In genomic region chr19:43540381-43540780, GRCh38 we compare ENCODE assay signal across 22 cellular contexts. TPM values are rescaled to one million over a fixed set of nuclear protein-coding genes. Genes with fewer than 3 reads are reported as not detected.
DNase-seq lines count a peak whose midpoint lies in the region; ATAC-seq, FAIRE-seq and TF ChIP-seq lines count a peak whose summit lies in the region.
"Had no signal": no experiment of that assay in that cellular context is flagged by ENCODE, and none has a peak within 500 bp of the region (broad histone marks: within the 10 kb centered on the region; RNA-seq: fewer than 3 reads in every experiment).

No MANE protein-coding gene starts in this region.

- H3K9me3 Mint-ChIP-seq in stimulated activated naive B cell treated with anti-CD40 and anti-IgM and Interleukin-4, amounts not matched to agents 10 μg/mL and 1 μg/mL and 100 μg/mL, for 72 hours: peaks cover 5% of the 10 kb centered on the region in 2 donors

- H3K27me3 Mint-ChIP-seq in stimulated activated naive B cell treated with anti-CD40 and anti-IgM and Interleukin-4, amounts not matched to agents 10 μg/mL and 1 μg/mL and 100 μg/mL, for 72 hours: no peaks in the 10 kb centered on the region
- H3K27me3 Mint-ChIP-seq: CD4-positive, alpha-beta memory T cell had no signal

- no peak overlapping the region for H3K4me3 Mint-ChIP-seq in stimulated activated naive B cell treated with anti-CD40 and anti-IgM and Interleukin-4, amounts not matched to agents 10 μg/mL and 1 μg/mL and 100 μg/mL, for 72 hours
- H3K4me3 Mint-ChIP-seq: CD4-positive, alpha-beta memory T cell had no signal

- CTCF ChIA-PET in HEK293 (lab: Yijun Ruan, JAX): interaction anchor here (0.6 to 13.6 kb wide), 2 partner anchors 15 to 122 kb away, joined by 3 to 138 read pairs; no protein-coding TSS in a partner anchor
- CTCF ChIA-PET in K562 (lab: Yijun Ruan, JAX; ENCODE audit: low intra/inter-chr PET ratio): no interaction called here

- no peak for TF ChIP-seq RAD21 in K562 (CRISPR knock-in tag; conservative IDR thresholded peaks at IDR 0.05 in 1 of 2, IDR thresholded peaks at IDR 0.05 in 1 of 2)

- TF ChIP-seq CTCF in HEK293 (tag by site-specific recombination; IDR thresholded peaks at IDR 0.05) (no peak), K562 (IDR thresholded peaks at IDR 0.05 in 2 of 3, conservative IDR thresholded peaks at IDR 0.05 in 1 of 3; ENCODE audit: insufficient read depth in 2 of 3, low read depth in 1 of 3, low read length in 3 of 3) (no peak), kidney (IDR thresholded peaks at IDR 0.05; ENCODE audit: borderline replicate concordance, extremely low read depth, insufficient read depth) (no peak)

- H3K4me2 ChIP-seq in K562 (ENCODE audit: insufficient read depth, low read length): no peak overlapping the region

- DNase-seq in K562 (ENCODE audit: extremely low read depth in 1 of 4, low spot score in 3 of 4) (no peak), kidney (peak; percentile 21)
- DNase-seq in stimulated activated naive B cell treated with anti-CD40 and anti-IgM and Interleukin-4, amounts not matched to agents 10 μg/mL and 1 μg/mL and 100 μg/mL, for 72 hours: no peak
- DNase-seq: C1 segment of cervical spinal cord; Calu3; CD4-positive, alpha-beta memory T cell; COR-L47; DMS53; DMS79 treated with DMSO at 0.1 percent for 48 hours; GF-D8; GM23248; H7; HCEC 1CT had no signal

- H3K9me3 ChIP-seq in HEK293 (ENCODE audit: control insufficient read depth, insufficient read depth, low read depth, low read length) (no peaks in the 10 kb centered on the region), K562 (replicated peaks; ENCODE audit: control insufficient read depth, insufficient read depth, low read depth, low read length) (peaks cover 1% of the 10 kb centered on the region; the same call in 1 of the 2 replicates), kidney (ENCODE audit: control insufficient read depth in 1 of 2, low read length in 2 of 2) (no peaks in the 10 kb centered on the region)

- H3K27ac Mint-ChIP-seq in stimulated activated naive B cell treated with anti-CD40 and anti-IgM and Interleukin-4, amounts not matched to agents 10 μg/mL and 1 μg/mL and 100 μg/mL, for 72 hours: no peak overlapping the region

- BruUV-seq in K562 (replicated peaks; lab: Mats Ljungman, UMichigan): no TSS peak

- H3K9ac ChIP-seq in K562 (ENCODE audit: insufficient read depth in 1 of 2, low read depth in 2 of 2, low read length in 2 of 2): no peak overlapping the region
- no peak overlapping the region for H3K9ac ChIP-seq in kidney (ENCODE audit: low read length in 2 of 2)
- H3K9ac ChIP-seq: GM23248 had no signal

- no peak overlapping the region for H2AFZ ChIP-seq in K562 (ENCODE audit: low read depth, low read length)
- H2AFZ ChIP-seq: GM23248 had no signal

- no peaks in the 10 kb centered on the region for H3K9me1 ChIP-seq in K562 (ENCODE audit: control insufficient read depth, insufficient read depth, low read length)

- no peaks in the 10 kb centered on the region for H3K27me3 ChIP-seq in K562 (ENCODE audit: control insufficient read depth in 2 of 2, insufficient read depth in 2 of 2, low read length in 2 of 2)

- TF ChIP-seq POLR2A in K562 (conservative IDR thresholded peaks at IDR 0.05): no peak

- TF ChIP-seq EP300 in K562 (IDR thresholded peaks at IDR 0.05; ENCODE audit: low read length): no peak

- H3K4me3 ChIP-seq in HEK293 (ENCODE audit: low read depth, low read length) (no peak overlapping the region), K562 (no peak overlapping the region), kidney (ENCODE audit: low read length in 2 of 2) (no peak overlapping the region)
- H3K4me3 ChIP-seq: GM23248 had no signal

- ATAC-seq in K562 (no peak), GM19328 (IDR thresholded peaks at IDR 0.05; ENCODE audit: unreplicated experiment) (no peak), GM21528 (IDR thresholded peaks at IDR 0.05; ENCODE audit: low FRiP score, unreplicated experiment) (no peak)
- ATAC-seq in stimulated activated naive B cell treated with anti-CD40 and anti-IgM and Interleukin-4, amounts not matched to agents 10 μg/mL and 1 μg/mL and 100 μg/mL, for 72 hours (replicated peaks): no peak

- POLR2A ChIA-PET in HEK293 (lab: Yijun Ruan, JAX): interaction anchor here (0.6 kb wide), 1 partner anchor 9 kb away, joined by 4 read pairs; no protein-coding TSS in a partner anchor
- POLR2A ChIA-PET in K562 (lab: Yijun Ruan, JAX): no interaction called here

- peaks cover 2 to 3% of the 10 kb centered on the region in 2 donors for H3K4me1 Mint-ChIP-seq in stimulated activated naive B cell treated with anti-CD40 and anti-IgM and Interleukin-4, amounts not matched to agents 10 μg/mL and 1 μg/mL and 100 μg/mL, for 72 hours

- 93% methylated on average over 3 of the region's 3 CpGs for WGBS in K562 (ENCODE audit: insufficient coverage, low coverage, missing lambda C conversion rate)

- H3K4me1 ChIP-seq in HEK293 (ENCODE audit: control insufficient read depth, insufficient read depth, low read length): peaks cover 3% of the 10 kb centered on the region; the same call in 1 of the 2 replicates
- H3K4me1 ChIP-seq in K562 (replicated peaks in 1 of 2; ENCODE audit: control insufficient read depth in 2 of 2, insufficient read depth in 2 of 2, low read length in 2 of 2): peaks cover 0 to 2% of the 10 kb centered on the region in 2 experiments; a peak in 1 of 5 replicates
- H3K4me1 ChIP-seq in kidney (ENCODE audit: control insufficient read depth in 1 of 2, insufficient read depth in 1 of 2, low read depth in 1 of 2, low read length in 2 of 2): no peaks in the 10 kb centered on the region

- H3K79me2 ChIP-seq in K562 (ENCODE audit: control insufficient read depth, insufficient read depth, low read length): no peaks in the 10 kb centered on the region

- H3K27ac ChIP-seq in HEK293 (ENCODE audit: extremely low read depth, low read depth, low read length) (no peak overlapping the region), K562 (ENCODE audit: extremely low read depth, low read depth, low read length) (no peak overlapping the region), kidney (ENCODE audit: low read depth in 2 of 2, low read length in 2 of 2) (no peak overlapping the region)
- H3K27ac ChIP-seq: GM23248 had no signal

- peaks cover 58 to 80% of the 10 kb centered on the region in 2 donors for H3K36me3 Mint-ChIP-seq in stimulated activated naive B cell treated with anti-CD40 and anti-IgM and Interleukin-4, amounts not matched to agents 10 μg/mL and 1 μg/mL and 100 μg/mL, for 72 hours

- H3K36me3 ChIP-seq in HEK293 (ENCODE audit: control insufficient read depth in 2 of 2, insufficient read depth in 1 of 2, low read length in 2 of 2): peaks cover 93 to 94% of the 10 kb centered on the region in 2 experiments
- H3K36me3 ChIP-seq in K562 (ENCODE audit: control insufficient read depth, insufficient read depth, low read length): peaks cover 56% of the 10 kb centered on the region; the same call in 2 of the 3 replicates
- H3K36me3 ChIP-seq in kidney (ENCODE audit: control insufficient read depth in 1 of 2, insufficient read depth in 2 of 2, low read length in 2 of 2): peaks cover 20 to 24% of the 10 kb centered on the region in 2 donors

- intact Hi-C loops in K562 (cut with micrococcal nuclease) (no loop called here), kidney (cut with DNase I) (no loop called here)

- no peak for FAIRE-seq in K562 (lab: Jason Lieb, UNC)
- FAIRE-seq in kidney (lab: Jason Lieb, UNC): no peak
- FAIRE-seq: GM12891, GM18507, H1 had no signal

- in situ Hi-C loops in K562 (cut with MboI): no loop called here

- H4K20me1 ChIP-seq in K562 (replicated peaks; ENCODE audit: control insufficient read depth, insufficient read depth, low read length): no peaks in the 10 kb centered on the region

RNA-seq across cellular contexts. Expression of gene ZNF575, which starts 7.4 kb away (rescaled TPM):
- total RNA-seq in K562 (2011; cell fraction: chromatin; rRNA removed; ENCODE audit: low replicate concordance): not detected in 2 replicates
- not detected in 2 replicates for total RNA-seq in K562 (2011; cell fraction: nucleolus; rRNA removed)
- not detected in 2 replicates for total RNA-seq in K562 (2011; cell fraction: nucleoplasm; rRNA removed)
- total RNA-seq in K562 (2014; rRNA removed): 0.32 and 0.37 TPM in 2 replicates
- total RNA-seq in K562 (2014; rRNA removed; fragmentation: Illumina TruSeq; extraction: Trizol): not detected in 2 replicates
- total RNA-seq in K562 (2015; rRNA removed; fragmentation: Illumina TruSeq; extraction: Trizol): not detected in 2 replicates
- 0.20 and 0.72 TPM in 2 replicates for total RNA-seq in K562 (2021)
- polyA plus RNA-seq in K562 (2011; rRNA removed): 0.03 TPM in 1 of 2 replicates, not detected in the other
- 0.06 TPM in 1 of 2 replicates, not detected in the other for polyA plus RNA-seq in K562 (2011; cell fraction: cytosol; rRNA removed)
- polyA plus RNA-seq in K562 (2011; cell fraction: nucleus; rRNA removed): 0.06 and 0.31 TPM in 2 replicates
- polyA plus RNA-seq in K562 (2012): 0.25 and 0.65 TPM in 2 replicates
- not detected in 2 replicates for polyA plus RNA-seq in K562 (2014; fragmentation: Illumina TruSeq; extraction: Trizol)
- polyA plus RNA-seq in K562 (2014; fragmentation: Nextera tagmentation; extraction: Ambion mirVana): not detected
- polyA plus RNA-seq in K562 (2014; rRNA removed): 0.98 and 1.4 TPM in 2 replicates
- polyA minus RNA-seq in K562 (2011; rRNA and poly(A)+ RNA removed): not detected in 2 replicates
- not detected in 2 replicates for polyA minus RNA-seq in K562 (2011; cell fraction: cytosol; rRNA and poly(A)+ RNA removed)
- not detected in 2 replicates for polyA minus RNA-seq in K562 (2011; cell fraction: nucleus; rRNA and poly(A)+ RNA removed)
- 3.1 TPM for total RNA-seq in kidney
- 2.8 TPM for polyA plus RNA-seq in kidney (ENCODE audit: insufficient read depth, low read depth, low replicate concordance)
- total RNA-seq: Daoy, G401, H1, H7 had no signal

RNA-seq across cellular contexts. Expression of gene ETHE1, which starts 13.4 kb away (rescaled TPM):
- total RNA-seq in K562 (2011; cell fraction: chromatin; rRNA removed; ENCODE audit: low replicate concordance): 5.9 and 15.8 TPM in 2 replicates
- 20.1 and 21.7 TPM in 2 replicates for total RNA-seq in K562 (2011; cell fraction: nucleolus; rRNA removed)
- 11.6 and 14.7 TPM in 2 replicates for total RNA-seq in K562 (2011; cell fraction: nucleoplasm; rRNA removed)
- total RNA-seq in K562 (2014; rRNA removed) (15.7 and 17.1 TPM in 2 replicates), K562 (2014; rRNA removed; fragmentation: Illumina TruSeq; extraction: Trizol) (5.2 and 5.9 TPM in 2 replicates), K562 (2015; rRNA removed; fragmentation: Illumina TruSeq; extraction: Trizol) (8.8 and 10.2 TPM in 2 replicates), K562 (2021) (9.1 and 13.0 TPM in 2 replicates), kidney (61.3 TPM)
- polyA plus RNA-seq in K562 (2011; rRNA removed) (17.3 and 28.5 TPM in 2 replicates), K562 (2014; fragmentation: Illumina TruSeq; extraction: Trizol) (10.2 and 13.8 TPM in 2 replicates), K562 (2014; fragmentation: Nextera tagmentation; extraction: Ambion mirVana) (1 to 10 TPM; 2.9 to 5.4 TPM), K562 (2014; rRNA removed) (19.1 and 21.0 TPM in 2 replicates), kidney (ENCODE audit: insufficient read depth, low read depth, low replicate concordance) (81.8 TPM)
- 36.7 and 38.1 TPM in 2 replicates for polyA plus RNA-seq in K562 (2011; cell fraction: cytosol; rRNA removed)
- 28.8 and 29.7 TPM in 2 replicates for polyA plus RNA-seq in K562 (2011; cell fraction: nucleus; rRNA removed)
- 15.5 and 28.0 TPM in 2 replicates for polyA plus RNA-seq in K562 (2012)
- polyA minus RNA-seq in K562 (2011; rRNA and poly(A)+ RNA removed): 12.5 and 13.7 TPM in 2 replicates
- 9.9 and 10.0 TPM in 2 replicates for polyA minus RNA-seq in K562 (2011; cell fraction: cytosol; rRNA and poly(A)+ RNA removed)
- 10.8 and 14.2 TPM in 2 replicates for polyA minus RNA-seq in K562 (2011; cell fraction: nucleus; rRNA and poly(A)+ RNA removed)

RNA-seq across cellular contexts. Expression of gene XRCC1, which starts 34.9 kb away (rescaled TPM):
- 25.5 and 58.8 TPM in 2 replicates for total RNA-seq in K562 (2011; cell fraction: chromatin; rRNA removed; ENCODE audit: low replicate concordance)
- 39.7 and 51.4 TPM in 2 replicates for total RNA-seq in K562 (2011; cell fraction: nucleolus; rRNA removed)
- 27.4 and 37.4 TPM in 2 replicates for total RNA-seq in K562 (2011; cell fraction: nucleoplasm; rRNA removed)
- 31.5 and 40.2 TPM in 2 replicates for total RNA-seq in K562 (2014; rRNA removed)
- 10.4 and 13.7 TPM in 2 replicates for total RNA-seq in K562 (2014; rRNA removed; fragmentation: Illumina TruSeq; extraction: Trizol)
- total RNA-seq in K562 (2015; rRNA removed; fragmentation: Illumina TruSeq; extraction: Trizol): 24.4 and 24.9 TPM in 2 replicates
- total RNA-seq in K562 (2021): 24.9 and 27.9 TPM in 2 replicates
- polyA plus RNA-seq in K562 (2011; rRNA removed): 21.8 and 23.3 TPM in 2 replicates
- 24.3 and 42.9 TPM in 2 replicates for polyA plus RNA-seq in K562 (2011; cell fraction: cytosol; rRNA removed)
- 24.5 and 33.4 TPM in 2 replicates for polyA plus RNA-seq in K562 (2011; cell fraction: nucleus; rRNA removed)
- 32.0 and 53.8 TPM in 2 replicates for polyA plus RNA-seq in K562 (2012)
- polyA plus RNA-seq in K562 (2014; fragmentation: Illumina TruSeq; extraction: Trizol): 36.9 and 37.0 TPM in 2 replicates
- 1 to 10 TPM; 1.5 to 5.2 TPM for polyA plus RNA-seq in K562 (2014; fragmentation: Nextera tagmentation; extraction: Ambion mirVana)
- 33.8 and 34.9 TPM in 2 replicates for polyA plus RNA-seq in K562 (2014; rRNA removed)
- polyA minus RNA-seq in K562 (2011; rRNA and poly(A)+ RNA removed): 15.2 and 24.9 TPM in 2 replicates
- 20.2 and 26.3 TPM in 2 replicates for polyA minus RNA-seq in K562 (2011; cell fraction: cytosol; rRNA and poly(A)+ RNA removed)
- polyA minus RNA-seq in K562 (2011; cell fraction: nucleus; rRNA and poly(A)+ RNA removed): 17.1 and 18.3 TPM in 2 replicates
- total RNA-seq in kidney: 24.5 TPM
- polyA plus RNA-seq in kidney (ENCODE audit: insufficient read depth, low read depth, low replicate concordance): 19.3 TPM

RNA-seq across cellular contexts. Expression of gene PINLYP, which starts 35.2 kb away (rescaled TPM):
- 0.30 and 1.1 TPM in 2 replicates for total RNA-seq in K562 (2011; cell fraction: chromatin; rRNA removed; ENCODE audit: low replicate concordance)
- 0.66 and 1.0 TPM in 2 replicates for total RNA-seq in K562 (2011; cell fraction: nucleolus; rRNA removed)
- 0.76 and 0.95 TPM in 2 replicates for total RNA-seq in K562 (2011; cell fraction: nucleoplasm; rRNA removed)
- total RNA-seq in K562 (2014; rRNA removed) (1.1 TPM in 2 replicates), K562 (2014; rRNA removed; fragmentation: Illumina TruSeq; extraction: Trizol) (1.1 and 1.7 TPM in 2 replicates), K562 (2015; rRNA removed; fragmentation: Illumina TruSeq; extraction: Trizol) (2.2 and 2.7 TPM in 2 replicates), K562 (2021) (1.00 and 2.4 TPM in 2 replicates), kidney (14.8 TPM)
- polyA plus RNA-seq in K562 (2011; rRNA removed) (1.0 and 1.5 TPM in 2 replicates), K562 (2014; fragmentation: Illumina TruSeq; extraction: Trizol) (2.8 and 4.7 TPM in 2 replicates), K562 (2014; fragmentation: Nextera tagmentation; extraction: Ambion mirVana) (1 to 10 TPM; 4.6 to 6.0 TPM), K562 (2014; rRNA removed) (6.7 and 8.0 TPM in 2 replicates), kidney (ENCODE audit: insufficient read depth, low read depth, low replicate concordance) (41.8 TPM)
- 0.73 and 1.8 TPM in 2 replicates for polyA plus RNA-seq in K562 (2011; cell fraction: cytosol; rRNA removed)
- polyA plus RNA-seq in K562 (2011; cell fraction: nucleus; rRNA removed): 0.51 and 0.56 TPM in 2 replicates
- polyA plus RNA-seq in K562 (2012): 3.9 and 4.2 TPM in 2 replicates
- polyA minus RNA-seq in K562 (2011; rRNA and poly(A)+ RNA removed): 0.11 and 0.24 TPM in 2 replicates
- polyA minus RNA-seq in K562 (2011; cell fraction: cytosol; rRNA and poly(A)+ RNA removed): not detected in 2 replicates
- polyA minus RNA-seq in K562 (2011; cell fraction: nucleus; rRNA and poly(A)+ RNA removed): 0.67 TPM in 1 of 2 replicates, not detected in the other
- total RNA-seq: A172 had no signal

RNA-seq across cellular contexts. Expression of gene PHLDB3, which starts 35.8 kb away (rescaled TPM):
- 14.2 and 34.8 TPM in 2 replicates for total RNA-seq in K562 (2011; cell fraction: chromatin; rRNA removed; ENCODE audit: low replicate concordance)
- 26.8 and 32.0 TPM in 2 replicates for total RNA-seq in K562 (2011; cell fraction: nucleolus; rRNA removed)
- total RNA-seq in K562 (2011; cell fraction: nucleoplasm; rRNA removed): 21.6 and 22.4 TPM in 2 replicates
- total RNA-seq in K562 (2014; rRNA removed) (23.5 and 28.0 TPM in 2 replicates), K562 (2014; rRNA removed; fragmentation: Illumina TruSeq; extraction: Trizol) (1.1 and 1.6 TPM in 2 replicates), K562 (2015; rRNA removed; fragmentation: Illumina TruSeq; extraction: Trizol) (5.4 and 6.4 TPM in 2 replicates), K562 (2021) (11.8 and 12.7 TPM in 2 replicates), kidney (10.8 TPM)
- polyA plus RNA-seq in K562 (2011; rRNA removed) (3.5 and 6.1 TPM in 2 replicates), K562 (2014; fragmentation: Illumina TruSeq; extraction: Trizol) (3.9 and 6.7 TPM in 2 replicates), K562 (2014; fragmentation: Nextera tagmentation; extraction: Ambion mirVana) (under 1 TPM; 0.04 to 0.06 TPM), K562 (2014; rRNA removed) (5.2 and 11.4 TPM in 2 replicates), kidney (ENCODE audit: insufficient read depth, low read depth, low replicate concordance) (8.2 TPM)
- polyA plus RNA-seq in K562 (2011; cell fraction: cytosol; rRNA removed): 4.1 and 7.2 TPM in 2 replicates
- polyA plus RNA-seq in K562 (2011; cell fraction: nucleus; rRNA removed): 14.5 and 21.6 TPM in 2 replicates
- polyA plus RNA-seq in K562 (2012): 6.0 and 10.5 TPM in 2 replicates
- polyA minus RNA-seq in K562 (2011; rRNA and poly(A)+ RNA removed): 2.2 and 2.6 TPM in 2 replicates
- 6.7 and 8.9 TPM in 2 replicates for polyA minus RNA-seq in K562 (2011; cell fraction: cytosol; rRNA and poly(A)+ RNA removed)
- polyA minus RNA-seq in K562 (2011; cell fraction: nucleus; rRNA and poly(A)+ RNA removed): 11.0 and 13.3 TPM in 2 replicates
